34 cellular contexts compared by ENCODE assay signal in genomic region chrY:19365321-19365720, GRCh38.
"Had no signal": no experiment of that assay in that cellular context is flagged by ENCODE, and none has a peak within 500 bp of the region (broad histone marks: within the 10 kb centered on the region; RNA-seq: fewer than 3 reads in every experiment).

No MANE protein-coding gene starts in this region.

- H3K36me3 ChIP-seq: adrenal gland, ascending aorta, brain microvascular endothelial cell, breast epithelium, cardiac muscle cell had no signal

- FAIRE-seq: astrocyte had no signal

- ATAC-seq: activated naive CD4-positive, alpha-beta T cell treated with anti-CD3 and anti-CD28 coated beads, Interleukin-2, amount 50 U/mL, for 72 hours; activated naive CD8-positive, alpha-beta T cell treated with anti-CD3 and anti-CD28 coated beads, Interleukin-2, amount 50 U/mL, for 24 hours; activated T-cell treated with anti-CD3 and anti-CD28 coated beads, Interleukin-2, amount 50 U/mL, for 4 hours; activated T-cell treated with anti-CD3 and anti-CD28 coated beads, Interleukin-2, amount 50 U/mL, for 72 hours; activated T-helper 17 cell treated with anti-CD3 and anti-CD28 coated beads, Interleukin-2, amount 50 U/mL, for 72 hours; body of pancreas had no signal

- H3K27me3 ChIP-seq: adrenal gland, ascending aorta, body of pancreas, brain microvascular endothelial cell, breast epithelium, cardiac muscle cell had no signal

- DNase-seq: activated effector memory CD4-positive, alpha-beta T cell treated with anti-CD3 and anti-CD28 coated beads, Interleukin-2, amount 50 U/mL, for 16 hours; activated effector memory CD4-positive, alpha-beta T cell treated with Interleukin-2 at 50 U/mL for 16 hours; activated gamma-delta T cell; activated gamma-delta T cell treated with Interleukin-2 at 50 U/mL for 16 hours; activated naive CD4-positive, alpha-beta T cell; activated naive CD4-positive, alpha-beta T cell treated with anti-CD3 and anti-CD28 coated beads for 36 hours; activated naive CD4-positive, alpha-beta T cell treated with anti-CD3 and anti-CD28 coated beads, Interleukin-2, amount 10 ng/mL, durations not matched to agents 7 days and 5 days; activated naive CD4-positive, alpha-beta T cell treated with anti-CD3 and anti-CD28 coated beads, Interleukin-2, amount 50 U/mL, for 16 hours; activated naive CD4-positive, alpha-beta T cell treated with Interleukin-2 at 50 U/mL for 16 hours; activated naive CD8-positive, alpha-beta T cell treated with anti-CD3 and anti-CD28 coated beads for 36 hours; activated naive CD8-positive, alpha-beta T cell treated with anti-CD3 and anti-CD28 coated beads, Interleukin-2, amount 10 ng/mL, durations not matched to agents 7 days and 5 days; activated naive CD8-positive, alpha-beta T cell treated with anti-CD3 and anti-CD28 coated beads, Interleukin-2, amount 50 U/mL, for 24 hours; activated T-cell treated with anti-CD3 and anti-CD28 coated beads for 4 hours; activated T-cell treated with anti-CD3 and anti-CD28 coated beads, Interleukin-2, amount 50 U/mL, for 1 hour; activated T-cell treated with anti-CD3 and anti-CD28 coated beads, Interleukin-2, amount 50 U/mL, for 24 hours; activated T-cell treated with anti-CD3 and anti-CD28 coated beads, Interleukin-2, amount 50 U/mL, for 4 hours; activated T-cell treated with anti-CD3 and anti-CD28 coated beads, Interleukin-2, amount 50 U/mL, for 48 hours; activated T-cell treated with anti-CD3 and anti-CD28 coated beads, Interleukin-2, amount 50 U/mL, for 72 hours; adrenal gland; amniotic stem cell; amygdala; anterior cingulate cortex; aorta; body of pancreas; brain microvascular endothelial cell; caudate nucleus; central memory CD4-positive, alpha-beta T cell; cerebellar nuclear complex had no signal

- H3K4me1 ChIP-seq: adrenal gland, ascending aorta, body of pancreas, breast epithelium had no signal

- H3K4me3 ChIP-seq: adrenal gland, ascending aorta, body of pancreas, breast epithelium, cardiac muscle cell had no signal

- H3K27ac ChIP-seq: adrenal gland, ascending aorta, body of pancreas, brain microvascular endothelial cell, breast epithelium, cardiac muscle cell had no signal
